In genomic region chr1:227942021-227942715, GRCh38 we compare ENCODE assay signal across 11 cellular contexts. TPM values are rescaled to one million over a fixed set of nuclear protein-coding genes. Genes with fewer than 3 reads are reported as not detected.
DNase-seq lines count a peak whose midpoint lies in the region; ATAC-seq and TF ChIP-seq lines count a peak whose summit lies in the region.
"Had no signal": no experiment of that assay in that cellular context is flagged by ENCODE, and none has a peak within 500 bp of the region (broad histone marks: within the 10 kb centered on the region; RNA-seq: fewer than 3 reads in every experiment).

No MANE protein-coding gene starts in this region.

- intact Hi-C loops in right lobe of liver (cut with DNase I), result loop anchor here (5.0 to 10.0 kb wide), 3 partner anchors 175 to 457 kb away; no protein-coding TSS in a partner anchor

- peak; percentile 23 for DNase-seq in activated CD4-positive, CD25-positive, alpha-beta regulatory T cell treated with anti-CD3 and anti-CD28 coated beads, Interleukin-2, amount 50 U/mL, for 72 hours
- peak; percentile 14 for DNase-seq in activated CD8-positive, alpha-beta memory T cell treated with anti-CD3 and anti-CD28 coated beads, Interleukin-2, amount 50 U/mL, for 4 hours
- DNase-seq in right lobe of liver (peak; percentile 11 to 42 (median 37)), putamen (ENCODE audit: low spot score) (no peak), NOMO-1 treated with dmso at 0.1 percent for 144 hours (lab: John Stamatoyannopoulos, UW; ENCODE audit: unreplicated experiment) (no peak)
- DNase-seq: mammary epithelial cell, NCI-H1417 treated with DMSO at 0.1 percent for 48 hours had no signal

- H3K9me3 ChIP-seq in right lobe of liver, result no peaks in the 10 kb centered on the region

- TF ChIP-seq CTCF in right lobe of liver (IDR thresholded peaks at IDR 0.05), result no peak

- no peak for ATAC-seq in activated CD4-positive, CD25-positive, alpha-beta regulatory T cell treated with anti-CD3 and anti-CD28 coated beads, Interleukin-2, amount 50 U/mL, for 24 hours
- no peak for ATAC-seq in right lobe of liver
- ATAC-seq in stimulated activated memory B cell treated with anti-CD40 and anti-IgM and Interleukin-4, amounts not matched to agents 10 μg/mL and 1 μg/mL and 100 μg/mL, for 72 hours, result no peak
- ATAC-seq in GM18868 (IDR thresholded peaks at IDR 0.05; ENCODE audit: unreplicated experiment), result no peak

- no peaks in the 10 kb centered on the region for H3K36me3 ChIP-seq in right lobe of liver

- no peak overlapping the region for H3K27ac ChIP-seq in right lobe of liver
- H3K27ac ChIP-seq: skin epidermis had no signal

- H3K4me1 Mint-ChIP-seq in stimulated activated memory B cell treated with anti-CD40 and anti-IgM and Interleukin-4, amounts not matched to agents 10 μg/mL and 1 μg/mL and 100 μg/mL, for 72 hours, result peaks cover 11% of the 10 kb centered on the region

- no peak overlapping the region for H3K4me3 Mint-ChIP-seq in stimulated activated memory B cell treated with anti-CD40 and anti-IgM and Interleukin-4, amounts not matched to agents 10 μg/mL and 1 μg/mL and 100 μg/mL, for 72 hours

- no peak overlapping the region for H3K4me3 ChIP-seq in right lobe of liver
- H3K4me3 ChIP-seq: skin epidermis had no signal

- WGBS in right lobe of liver (ENCODE audit: insufficient coverage, low coverage, low lambda C conversion rate, missing lambda C conversion rate), result 80% methylated on average over 4 of the region's 15 CpGs

- peaks cover 67% of the 10 kb centered on the region for H3K27me3 Mint-ChIP-seq in stimulated activated memory B cell treated with anti-CD40 and anti-IgM and Interleukin-4, amounts not matched to agents 10 μg/mL and 1 μg/mL and 100 μg/mL, for 72 hours

- H3K36me3 Mint-ChIP-seq in stimulated activated memory B cell treated with anti-CD40 and anti-IgM and Interleukin-4, amounts not matched to agents 10 μg/mL and 1 μg/mL and 100 μg/mL, for 72 hours, result no peaks in the 10 kb centered on the region

- H3K4me1 ChIP-seq in right lobe of liver, result peaks cover 0 to 9% (median 0%) of the 10 kb centered on the region in 4 donors

- no peaks in the 10 kb centered on the region for H3K9me3 Mint-ChIP-seq in stimulated activated memory B cell treated with anti-CD40 and anti-IgM and Interleukin-4, amounts not matched to agents 10 μg/mL and 1 μg/mL and 100 μg/mL, for 72 hours

- no peak for TF ChIP-seq POLR2A in right lobe of liver (IDR thresholded peaks at IDR 0.05)

- peak overlapping the region; percentile 31 for H3K27ac Mint-ChIP-seq in stimulated activated memory B cell treated with anti-CD40 and anti-IgM and Interleukin-4, amounts not matched to agents 10 μg/mL and 1 μg/mL and 100 μg/mL, for 72 hours

- no peaks in the 10 kb centered on the region for H3K27me3 ChIP-seq in right lobe of liver

RNA-seq across cellular contexts. Expression of gene WNT9A, which starts 5.6 kb away (rescaled TPM):
- total RNA-seq in right lobe of liver, result under 1 TPM in 5 of 6 experiments, not detected in 1; 0.09 to 0.19 (median 0.10) TPM

Comparison
In these comparisons a context has a peak if more than half of its experiments do, and no peak if none do; other contexts are left out.
1. DNase-seq: peak in activated CD4-positive, CD25-positive, alpha-beta regulatory T cell treated with anti-CD3 and anti-CD28 coated beads, Interleukin-2, amount 50 U/mL, for 72 hours (single experiment), activated CD8-positive, alpha-beta memory T cell treated with anti-CD3 and anti-CD28 coated beads, Interleukin-2, amount 50 U/mL, for 4 hours (single experiment) and right lobe of liver (3 of 3); none in putamen (single experiment) and NOMO-1 treated with dmso at 0.1 percent for 144 hours (single experiment).